In genomic region chr2:16316456-16317210, GRCh38 we compare ENCODE assay signal across 17 cellular contexts.
A peak's percentile ranks its signal among the peaks of the same experiment; 100 is the strongest.
DNase-seq lines count a peak whose midpoint lies in the region; ATAC-seq, FAIRE-seq and TF ChIP-seq lines count a peak whose summit lies in the region.
"Had no signal": no experiment of that assay in that cellular context is flagged by ENCODE, and none has a peak within 500 bp of the region (broad histone marks: within the 10 kb centered on the region; RNA-seq: fewer than 3 reads in every experiment).

No MANE protein-coding gene starts in this region.

- no peak overlapping the region for H3K9ac ChIP-seq in BLaER1

- no peak for TF ChIP-seq POLR2A in esophagus muscularis mucosa (IDR thresholded peaks at IDR 0.05; ENCODE audit: low read depth)

- peaks cover 8% of the 10 kb centered on the region for H3K27me3 Mint-ChIP-seq in nephron progenitor cell (ENCODE audit: low read depth, poor library complexity)
- H3K27me3 Mint-ChIP-seq: CD4-positive, alpha-beta memory T cell had no signal

- peak overlapping the region; percentile 27 for H3K4me2 ChIP-seq in BLaER1

- H3K27ac ChIP-seq in BLaER1: no peak overlapping the region
- H3K27ac ChIP-seq in esophagus muscularis mucosa (replicated peaks in 1 of 4): no peak overlapping the region
- H3K27ac ChIP-seq in pancreas: no peak overlapping the region

- no peaks in the 10 kb centered on the region for H3K36me3 Mint-ChIP-seq in nephron progenitor cell (ENCODE audit: low read depth)
- H3K36me3 Mint-ChIP-seq: CD14-positive monocyte; CD4-positive, alpha-beta memory T cell had no signal

- H3K4me3 Mint-ChIP-seq in nephron progenitor cell: no peak overlapping the region
- H3K4me3 Mint-ChIP-seq: CD14-positive monocyte; CD4-positive, alpha-beta memory T cell; H9 had no signal

- DNase-seq in BE2C (peak; percentile 99), esophagus muscularis mucosa (ENCODE audit: extremely low spot score) (peak; percentile 75), nephron progenitor cell (no peak), SIG-M5 (lab: John Stamatoyannopoulos, UW) (no peak), pancreas (no peak)
- DNase-seq: ACHN; Calu3; CD4-positive, alpha-beta memory T cell; DMS79 treated with DMSO at 0.1 percent for 48 hours; GF-D8; H9 had no signal

- H3K36me3 ChIP-seq in BE2C: no peaks in the 10 kb centered on the region
- no peaks in the 10 kb centered on the region for H3K36me3 ChIP-seq in BLaER1
- no peaks in the 10 kb centered on the region for H3K36me3 ChIP-seq in esophagus muscularis mucosa
- no peaks in the 10 kb centered on the region for H3K36me3 ChIP-seq in pancreas

- no peak for FAIRE-seq in pancreas (lab: Jason Lieb, UNC)
- FAIRE-seq: A204.1, H1 had no signal

- H3K9me3 ChIP-seq in BE2C (no peaks in the 10 kb centered on the region; the same call in 1 of the 2 replicates), BLaER1 (no peaks in the 10 kb centered on the region), esophagus muscularis mucosa (no peaks in the 10 kb centered on the region), pancreas (no peaks in the 10 kb centered on the region)

- intact Hi-C loops in esophagus muscularis mucosa (cut with DNase I) (no loop called here), pancreas (cut with DNase I) (no loop called here)

- no peak for ATAC-seq in pancreas
- ATAC-seq in HG02938 (IDR thresholded peaks at IDR 0.05; ENCODE audit: unreplicated experiment): no peak
- no peak for ATAC-seq in HG03432 (IDR thresholded peaks at IDR 0.05; ENCODE audit: unreplicated experiment)

- peaks cover 94% of the 10 kb centered on the region for H3K4me1 Mint-ChIP-seq in nephron progenitor cell
- H3K4me1 Mint-ChIP-seq: CD4-positive, alpha-beta memory T cell had no signal

- H3K4me1 ChIP-seq in BE2C: peaks cover 24% of the 10 kb centered on the region
- peaks cover 21% of the 10 kb centered on the region for H3K4me1 ChIP-seq in BLaER1
- H3K4me1 ChIP-seq in esophagus muscularis mucosa: no peaks in the 10 kb centered on the region
- H3K4me1 ChIP-seq in pancreas: no peaks in the 10 kb centered on the region

- TF ChIP-seq CTCF in BE2C (IDR thresholded peaks at IDR 0.05; ENCODE audit: low read depth, low read length) (no peak), esophagus muscularis mucosa (IDR thresholded peaks at IDR 0.05) (no peak), nephron progenitor cell (IDR thresholded peaks at IDR 0.05) (no peak), pancreas (IDR thresholded peaks at IDR 0.05) (no peak)

- TF ChIP-seq EP300 in esophagus muscularis mucosa (IDR thresholded peaks at IDR 0.05): no peak

- peak overlapping the region; percentile 31 for H3K27ac Mint-ChIP-seq in nephron progenitor cell
- H3K27ac Mint-ChIP-seq: CD14-positive monocyte; CD4-positive, alpha-beta memory T cell had no signal

- H4K20me1 ChIP-seq in BLaER1: no peaks in the 10 kb centered on the region

- 85% methylated on average over 15 of the region's 16 CpGs for WGBS in esophagus muscularis mucosa
- WGBS in pancreas, 2 donors: 84 to 86% methylated on average over 16 of the region's 16 CpGs

- H3K9me3 Mint-ChIP-seq in nephron progenitor cell: no peaks in the 10 kb centered on the region
- H3K9me3 Mint-ChIP-seq: CD14-positive monocyte, H9 had no signal

- no peaks in the 10 kb centered on the region for H3K27me3 ChIP-seq in BE2C
- no peaks in the 10 kb centered on the region for H3K27me3 ChIP-seq in BLaER1
- peaks cover 0 to 2% (median 0%) of the 10 kb centered on the region in 4 donors for H3K27me3 ChIP-seq in esophagus muscularis mucosa
- H3K27me3 ChIP-seq in pancreas: no peaks in the 10 kb centered on the region

- no peak overlapping the region for H3K4me3 ChIP-seq in BE2C (ENCODE audit: low read depth, low read length)
- no peak overlapping the region for H3K4me3 ChIP-seq in BLaER1
- H3K4me3 ChIP-seq in esophagus muscularis mucosa: no peak overlapping the region
- no peak overlapping the region for H3K4me3 ChIP-seq in pancreas

Comparison
In these comparisons a context has a peak if more than half of its experiments do, and no peak if none do; other contexts are left out.
1. DNase-seq: peak in BE2C (single experiment) and esophagus muscularis mucosa (single experiment); none in nephron progenitor cell (single experiment), SIG-M5 (single experiment) and pancreas (0 of 6).